In genomic region chr1:58727363-58727762, GRCh38 we compare ENCODE assay signal across 10 cellular contexts. TPM values are rescaled to one million over a fixed set of nuclear protein-coding genes. Genes with fewer than 3 reads are reported as not detected.
DNase-seq lines count a peak whose midpoint lies in the region; ATAC-seq and TF ChIP-seq lines count a peak whose summit lies in the region.
"Had no signal": no experiment of that assay in that cellular context is flagged by ENCODE, and none has a peak within 500 bp of the region (broad histone marks: within the 10 kb centered on the region; RNA-seq: fewer than 3 reads in every experiment).

No MANE protein-coding gene starts in this region.

- ATAC-seq in Right ventricle myocardium inferior (no peak), GM18907 (IDR thresholded peaks at IDR 0.05; ENCODE audit: unreplicated experiment) (no peak)
- ATAC-seq: naive thymus-derived CD4-positive, alpha-beta T cell had no signal

- peak overlapping the region; percentile 70 for H3K4me3 Mint-ChIP-seq in T-helper 2 cell treated with Interferon-gamma antibody and Interleukin-4, amounts not matched to agents 5 μg/mL and 100 μg/mL, for 36 hours
- H3K4me3 Mint-ChIP-seq in endothelial cell (ENCODE audit: unreplicated experiment) = no peak overlapping the region

- H3K4me1 Mint-ChIP-seq in T-helper 2 cell treated with Interferon-gamma antibody and Interleukin-4, amounts not matched to agents 5 μg/mL and 100 μg/mL, for 36 hours (ENCODE audit: low read depth) = peaks cover 50% of the 10 kb centered on the region
- H3K4me1 Mint-ChIP-seq in endothelial cell (ENCODE audit: unreplicated experiment) = peaks cover 3% of the 10 kb centered on the region

- TF ChIP-seq CTCF in endothelial cell (IDR thresholded peaks at IDR 0.05; ENCODE audit: unreplicated experiment) (no peak), retinal pigment epithelial cell (conservative IDR thresholded peaks at IDR 0.05; ENCODE audit: low read depth, low read length) (no peak)

- no peaks in the 10 kb centered on the region for H3K27me3 Mint-ChIP-seq in T-helper 2 cell treated with Interferon-gamma antibody and Interleukin-4, amounts not matched to agents 5 μg/mL and 100 μg/mL, for 36 hours (ENCODE audit: low read depth)
- peaks cover 5% of the 10 kb centered on the region for H3K27me3 Mint-ChIP-seq in endothelial cell (ENCODE audit: unreplicated experiment)
- H3K27me3 Mint-ChIP-seq: naive thymus-derived CD4-positive, alpha-beta T cell had no signal

- peak; percentile 31 for DNase-seq in T-helper 2 cell treated with Interferon-gamma antibody and Interleukin-4, amounts not matched to agents 5 μg/mL and 100 μg/mL, for 36 hours (ENCODE audit: low spot score)
- DNase-seq in T-helper 2 cell (no peak), NCI-H69 (lab: John Stamatoyannopoulos, UW) (peak; percentile 88), endothelial cell (ENCODE audit: low spot score) (no peak), retinal pigment epithelial cell (ENCODE audit: low read depth) (peak; percentile 59), Right ventricle myocardium inferior (ENCODE audit: missing footprints) (no peak)
- DNase-seq in stimulated activated CD4-positive, alpha-beta T cell treated with anti-CD3 and anti-CD28 coated beads, Interleukin-4, amount 100 ng/mL, for 24 hours = no peak
- DNase-seq: effector CD4-positive, alpha-beta T cell; naive thymus-derived CD4-positive, alpha-beta T cell had no signal

- no peak overlapping the region for H3K4me3 ChIP-seq in retinal pigment epithelial cell (ENCODE audit: low read length)

- H3K27ac Mint-ChIP-seq in T-helper 2 cell treated with Interferon-gamma antibody and Interleukin-4, amounts not matched to agents 5 μg/mL and 100 μg/mL, for 36 hours = peak overlapping the region; percentile 85
- H3K27ac Mint-ChIP-seq in endothelial cell (ENCODE audit: unreplicated experiment) = peak overlapping the region; percentile 10

- intact Hi-C loops in Right ventricle myocardium inferior (cut with DNase I) = no loop called here

- H3K36me3 Mint-ChIP-seq in T-helper 2 cell treated with Interferon-gamma antibody and Interleukin-4, amounts not matched to agents 5 μg/mL and 100 μg/mL, for 36 hours (ENCODE audit: low read depth) = peaks cover 16% of the 10 kb centered on the region
- H3K36me3 Mint-ChIP-seq in endothelial cell (ENCODE audit: low read depth, unreplicated experiment) = no peaks in the 10 kb centered on the region

- no peaks in the 10 kb centered on the region for H3K9me3 Mint-ChIP-seq in T-helper 2 cell treated with Interferon-gamma antibody and Interleukin-4, amounts not matched to agents 5 μg/mL and 100 μg/mL, for 36 hours
- no peaks in the 10 kb centered on the region for H3K9me3 Mint-ChIP-seq in endothelial cell (ENCODE audit: unreplicated experiment)

RNA-seq across cellular contexts. Expression of gene MYSM1, which starts 27.5 kb away (rescaled TPM):
- total RNA-seq in endothelial cell (ENCODE audit: unreplicated experiment) = 60.8 TPM
- 19.8 TPM for total RNA-seq in Right ventricle myocardium inferior

RNA-seq across cellular contexts. Expression of gene JUN, which starts 56.5 kb away (rescaled TPM):
- 56.3 TPM for total RNA-seq in endothelial cell (ENCODE audit: unreplicated experiment)
- 64.2 TPM for total RNA-seq in Right ventricle myocardium inferior

Comparison
In these comparisons a context has a peak if more than half of its experiments do, and no peak if none do; other contexts are left out.
1. DNase-seq: peak in T-helper 2 cell treated with Interferon-gamma antibody and Interleukin-4, amounts not matched to agents 5 μg/mL and 100 μg/mL, for 36 hours (single experiment), NCI-H69 (single experiment) and retinal pigment epithelial cell (single experiment); none in T-helper 2 cell (0 of 5), endothelial cell (single experiment), stimulated activated CD4-positive, alpha-beta T cell treated with anti-CD3 and anti-CD28 coated beads, Interleukin-4, amount 100 ng/mL, for 24 hours (single experiment) and Right ventricle myocardium inferior (single experiment).